Comparison of ENCODE assay signal across 2 cellular contexts in the genomic region with DNA sequence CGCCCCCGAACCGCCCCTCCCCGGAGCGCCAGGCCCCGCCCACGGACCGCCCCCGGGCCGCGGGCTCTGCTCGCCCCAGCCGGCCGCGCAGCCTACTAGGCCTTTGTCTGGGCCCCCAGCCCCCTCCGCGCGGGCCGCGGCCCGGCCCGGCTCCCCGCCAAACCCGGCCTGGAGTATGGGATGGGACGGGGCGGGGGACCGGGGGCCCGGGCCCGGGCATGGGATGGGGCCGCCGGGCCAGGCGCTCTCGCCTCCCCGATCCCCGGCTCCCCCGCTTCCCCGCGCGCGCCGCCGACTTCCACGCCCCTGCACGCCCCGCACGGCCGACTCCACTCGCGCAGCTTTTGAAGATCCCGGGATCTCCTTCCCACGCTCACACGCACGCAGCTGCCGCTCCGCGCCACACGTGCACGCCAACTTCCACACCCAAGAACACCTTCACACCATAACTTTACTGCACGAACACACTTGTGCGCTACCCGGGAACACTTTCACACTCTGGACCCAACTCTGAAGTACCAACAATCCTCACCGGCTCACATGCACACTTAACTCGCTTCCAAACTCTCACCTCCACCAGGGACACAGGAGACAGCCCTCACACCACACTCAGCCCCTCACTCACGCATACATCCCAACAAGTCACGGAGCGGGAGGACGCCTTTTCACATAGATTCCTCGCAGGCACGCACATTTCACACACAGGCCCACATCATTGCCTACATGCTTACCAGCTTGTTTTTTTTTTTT.
TF ChIP-seq lines count a peak whose summit lies in the region.

No MANE protein-coding gene starts in this region.

TF ChIP-seq in HEK293, 187 proteins besides CTCF, POLR2A, EP300 and RAD21 (continues in another document):
- TF ChIP-seq ZNF18 (tag by site-specific recombination; IDR thresholded peaks at IDR 0.05) = peak; percentile 96
- TF ChIP-seq RBAK (tag by site-specific recombination; IDR thresholded peaks at IDR 0.05) = no peak
- peak; percentile 25; the same call in 1 of the 2 replicates for TF ChIP-seq YY1 (tag by site-specific recombination; IDR thresholded peaks at IDR 0.05)
- TF ChIP-seq ZNF692 (tag by site-specific recombination; IDR thresholded peaks at IDR 0.05) = no peak
- 0 out of 2 replicates have a peak, but pooled peaks have one; percentile 19 for TF ChIP-seq ZNF596 (tag by site-specific recombination; IDR thresholded peaks at IDR 0.05)
- TF ChIP-seq ZNF654 (tag by site-specific recombination; IDR thresholded peaks at IDR 0.05; ENCODE audit: low read depth) = no peak
- no peak for TF ChIP-seq ZNF10 (tag by site-specific recombination; IDR thresholded peaks at IDR 0.05)
- no peak for TF ChIP-seq KLF7 (tag by site-specific recombination; IDR thresholded peaks at IDR 0.05; ENCODE audit: borderline replicate concordance)
- TF ChIP-seq ZNF792 (tag by site-specific recombination; IDR thresholded peaks at IDR 0.05) = no peak
- TF ChIP-seq ZNF133 (tag by site-specific recombination; IDR thresholded peaks at IDR 0.05) = no peak
- TF ChIP-seq EGR2 (tag by site-specific recombination; IDR thresholded peaks at IDR 0.05; ENCODE audit: low read depth) = peak; percentile 55
- TF ChIP-seq ZNF433 (tag by site-specific recombination; IDR thresholded peaks at IDR 0.05; ENCODE audit: low read depth) = no peak
- peak; percentile 80 for TF ChIP-seq ZBTB26 (tag by site-specific recombination; optimal IDR thresholded peaks at IDR 0.05)
- TF ChIP-seq ZNF621 (tag by site-specific recombination; IDR thresholded peaks at IDR 0.05) = no peak
- peak; percentile 88 for TF ChIP-seq PRDM1 (tag by site-specific recombination; IDR thresholded peaks at IDR 0.05)
- TF ChIP-seq, protein P1, sequence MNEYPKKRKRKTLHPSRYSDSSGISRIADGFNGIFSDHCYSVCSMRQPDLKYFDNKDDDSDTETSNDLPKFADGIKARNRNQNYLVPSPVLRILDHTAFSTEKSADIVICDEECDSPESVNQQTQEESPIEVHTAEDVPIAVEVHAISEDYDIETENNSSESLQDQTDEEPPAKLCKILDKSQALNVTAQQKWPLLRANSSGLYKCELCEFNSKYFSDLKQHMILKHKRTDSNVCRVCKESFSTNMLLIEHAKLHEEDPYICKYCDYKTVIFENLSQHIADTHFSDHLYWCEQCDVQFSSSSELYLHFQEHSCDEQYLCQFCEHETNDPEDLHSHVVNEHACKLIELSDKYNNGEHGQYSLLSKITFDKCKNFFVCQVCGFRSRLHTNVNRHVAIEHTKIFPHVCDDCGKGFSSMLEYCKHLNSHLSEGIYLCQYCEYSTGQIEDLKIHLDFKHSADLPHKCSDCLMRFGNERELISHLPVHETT (tag by site-specific recombination; IDR thresholded peaks at IDR 0.05) = 0 out of 2 replicates have a peak, but pooled peaks have one; percentile 30
- 0 out of 2 replicates have a peak, but pooled peaks have one; percentile 16 for TF ChIP-seq SP7 (tag by site-specific recombination; IDR thresholded peaks at IDR 0.05)
- TF ChIP-seq ZNF184 (tag by site-specific recombination; IDR thresholded peaks at IDR 0.05) = no peak
- TF ChIP-seq ZNF600 (tag by site-specific recombination; IDR thresholded peaks at IDR 0.05) = 0 out of 2 replicates have a peak, but pooled peaks have one; percentile 33
- TF ChIP-seq, protein P2, sequence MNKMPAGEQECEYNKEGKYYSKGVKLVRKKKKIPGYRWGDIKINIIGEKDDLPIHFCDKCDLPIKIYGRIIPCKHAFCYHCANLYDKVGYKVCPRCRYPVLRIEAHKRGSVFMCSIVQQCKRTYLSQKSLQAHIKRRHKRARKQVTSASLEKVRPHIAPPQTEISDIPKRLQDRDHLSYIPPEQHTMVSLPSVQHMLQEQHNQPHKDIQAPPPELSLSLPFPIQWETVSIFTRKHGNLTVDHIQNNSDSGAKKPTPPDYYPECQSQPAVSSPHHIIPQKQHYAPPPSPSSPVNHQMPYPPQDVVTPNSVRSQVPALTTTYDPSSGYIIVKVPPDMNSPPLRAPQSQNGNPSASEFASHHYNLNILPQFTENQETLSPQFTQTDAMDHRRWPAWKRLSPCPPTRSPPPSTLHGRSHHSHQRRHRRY (tag by site-specific recombination; IDR thresholded peaks at IDR 0.05) = no peak
- no peak for TF ChIP-seq OVOL3 (tag by site-specific recombination; IDR thresholded peaks at IDR 0.05)
- TF ChIP-seq ZNF549 (tag by site-specific recombination; IDR thresholded peaks at IDR 0.05) = no peak
- TF ChIP-seq ZNF558 (tag by site-specific recombination; IDR thresholded peaks at IDR 0.05) = no peak
- TF ChIP-seq GLIS1 (tag by site-specific recombination; IDR thresholded peaks at IDR 0.05) = no peak
- no peak for TF ChIP-seq ZNF169 (tag by site-specific recombination; IDR thresholded peaks at IDR 0.05)
- no peak for TF ChIP-seq MEIS1 (CRISPR knock-in tag; IDR thresholded peaks at IDR 0.05; ENCODE audit: borderline replicate concordance)

TF ChIP-seq in HepG2, 621 proteins besides CTCF, POLR2A, EP300 and RAD21 (continues in another document):
- TF ChIP-seq ZNF329 (CRISPR knock-in tag; IDR thresholded peaks at IDR 0.05; ENCODE audit: low read depth) (0 out of 2 replicates have a peak, but pooled peaks have one; percentile 30), ZFX (CRISPR knock-in tag; IDR thresholded peaks at IDR 0.05; ENCODE audit: low read depth) (peak; percentile 68), ZNF362 (CRISPR knock-in tag; IDR thresholded peaks at IDR 0.05; ENCODE audit: borderline replicate concordance) (peak; percentile 58), ARID2 (CRISPR knock-in tag; IDR thresholded peaks at IDR 0.05; ENCODE audit: borderline replicate concordance) (no peak), SP2 (CRISPR knock-in tag; IDR thresholded peaks at IDR 0.05) (no peak), ZNF781 (CRISPR knock-in tag; IDR thresholded peaks at IDR 0.05; ENCODE audit: borderline replicate concordance, not compliant biosample characterization) (no peak), ZNF546 (CRISPR knock-in tag; conservative IDR thresholded peaks at IDR 0.05) (no peak), ZNF678 (CRISPR knock-in tag; IDR thresholded peaks at IDR 0.05) (no peak), ZNF776 (CRISPR knock-in tag; IDR thresholded peaks at IDR 0.05) (no peak), ZNF326 (CRISPR knock-in tag; IDR thresholded peaks at IDR 0.05; ENCODE audit: borderline replicate concordance) (no peak), ZMYM3 (CRISPR knock-in tag; IDR thresholded peaks at IDR 0.05) (peak; percentile 12; the same call in 1 of the 2 replicates), ZNF101 (CRISPR knock-in tag; IDR thresholded peaks at IDR 0.05; ENCODE audit: borderline replicate concordance, low read depth) (no peak), ZBTB42 (CRISPR knock-in tag; IDR thresholded peaks at IDR 0.05) (no peak), ZNF7 (CRISPR knock-in tag; IDR thresholded peaks at IDR 0.05) (no peak), MTA1 (CRISPR knock-in tag; IDR thresholded peaks at IDR 0.05; ENCODE audit: borderline replicate concordance) (no peak), ZKSCAN5 (CRISPR knock-in tag; IDR thresholded peaks at IDR 0.05) (peak; percentile 84), ARID3A (IDR thresholded peaks at IDR 0.05; ENCODE audit: low read depth, low read length) (no peak), SIN3A (IDR thresholded peaks at IDR 0.05; ENCODE audit: borderline replicate concordance, low read depth, low read length) (no peak), MXI1 (IDR thresholded peaks at IDR 0.05; ENCODE audit: borderline replicate concordance, low read depth, low read length) (peak; percentile 34; the same call in 1 of the 3 replicates), SNAPC2 (CRISPR knock-in tag; IDR thresholded peaks at IDR 0.05) (no peak), STAG1 (CRISPR knock-in tag; IDR thresholded peaks at IDR 0.05) (no peak), MBNL3 (CRISPR knock-in tag; conservative IDR thresholded peaks at IDR 0.05) (no peak), ARNT2 (CRISPR knock-in tag; IDR thresholded peaks at IDR 0.05; ENCODE audit: low read depth) (peak; percentile 30; the same call in 1 of the 2 replicates), ASH2L (IDR thresholded peaks at IDR 0.05; ENCODE audit: insufficient read length, low read depth, low read length) (no peak), ZMAT3 (CRISPR knock-in tag; conservative IDR thresholded peaks at IDR 0.05) (no peak), NFE2 (CRISPR knock-in tag; IDR thresholded peaks at IDR 0.05) (no peak), ARID4A (CRISPR knock-in tag; IDR thresholded peaks at IDR 0.05; ENCODE audit: borderline replicate concordance) (no peak), PAX8 (CRISPR knock-in tag; IDR thresholded peaks at IDR 0.05; ENCODE audit: borderline replicate concordance) (no peak), KLF15 (CRISPR knock-in tag; IDR thresholded peaks at IDR 0.05; ENCODE audit: borderline replicate concordance) (no peak), PREB (CRISPR knock-in tag; IDR thresholded peaks at IDR 0.05) (no peak)
- TF ChIP-seq, protein P3, sequence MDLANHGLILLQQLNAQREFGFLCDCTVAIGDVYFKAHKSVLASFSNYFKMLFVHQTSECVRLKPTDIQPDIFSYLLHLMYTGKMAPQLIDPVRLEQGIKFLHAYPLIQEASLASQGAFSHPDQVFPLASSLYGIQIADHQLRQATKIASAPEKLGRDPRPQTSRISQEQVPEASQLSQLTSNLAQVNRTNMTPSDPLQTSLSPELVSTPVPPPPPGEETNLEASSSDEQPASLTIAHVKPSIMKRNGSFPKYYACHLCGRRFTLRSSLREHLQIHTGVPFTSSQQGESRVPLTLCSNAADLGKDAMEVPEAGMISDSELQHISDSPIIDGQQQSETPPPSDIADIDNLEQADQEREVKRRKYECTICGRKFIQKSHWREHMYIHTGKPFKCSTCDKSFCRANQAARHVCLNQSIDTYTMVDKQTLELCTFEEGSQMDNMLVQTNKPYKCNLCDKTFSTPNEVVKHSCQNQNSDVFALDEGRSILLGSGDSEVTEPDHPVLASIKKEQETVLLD (CRISPR knock-in tag; IDR thresholded peaks at IDR 0.05; ENCODE audit: low read depth) = no peak
- TF ChIP-seq, protein P4, sequence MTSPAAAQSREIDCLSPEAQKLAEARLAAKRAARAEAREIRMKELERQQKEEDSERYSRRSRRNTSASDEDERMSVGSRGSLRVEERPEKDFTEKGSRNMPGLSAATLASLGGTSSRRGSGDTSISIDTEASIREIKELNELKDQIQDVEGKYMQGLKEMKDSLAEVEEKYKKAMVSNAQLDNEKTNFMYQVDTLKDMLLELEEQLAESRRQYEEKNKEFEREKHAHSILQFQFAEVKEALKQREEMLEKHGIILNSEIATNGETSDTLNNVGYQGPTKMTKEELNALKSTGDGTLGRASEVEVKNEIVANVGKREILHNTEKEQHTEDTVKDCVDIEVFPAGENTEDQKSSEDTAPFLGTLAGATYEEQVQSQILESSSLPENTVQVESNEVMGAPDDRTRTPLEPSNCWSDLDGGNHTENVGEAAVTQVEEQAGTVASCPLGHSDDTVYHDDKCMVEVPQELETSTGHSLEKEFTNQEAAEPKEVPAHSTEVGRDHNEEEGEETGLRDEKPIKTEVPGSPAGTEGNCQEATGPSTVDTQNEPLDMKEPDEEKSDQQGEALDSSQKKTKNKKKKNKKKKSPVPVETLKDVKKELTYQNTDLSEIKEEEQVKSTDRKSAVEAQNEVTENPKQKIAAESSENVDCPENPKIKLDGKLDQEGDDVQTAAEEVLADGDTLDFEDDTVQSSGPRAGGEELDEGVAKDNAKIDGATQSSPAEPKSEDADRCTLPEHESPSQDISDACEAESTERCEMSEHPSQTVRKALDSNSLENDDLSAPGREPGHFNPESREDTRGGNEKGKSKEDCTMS (CRISPR knock-in tag; conservative IDR thresholded peaks at IDR 0.05) = no peak
